ENCODE assay signal across 8 cellular contexts in the genomic region with DNA sequence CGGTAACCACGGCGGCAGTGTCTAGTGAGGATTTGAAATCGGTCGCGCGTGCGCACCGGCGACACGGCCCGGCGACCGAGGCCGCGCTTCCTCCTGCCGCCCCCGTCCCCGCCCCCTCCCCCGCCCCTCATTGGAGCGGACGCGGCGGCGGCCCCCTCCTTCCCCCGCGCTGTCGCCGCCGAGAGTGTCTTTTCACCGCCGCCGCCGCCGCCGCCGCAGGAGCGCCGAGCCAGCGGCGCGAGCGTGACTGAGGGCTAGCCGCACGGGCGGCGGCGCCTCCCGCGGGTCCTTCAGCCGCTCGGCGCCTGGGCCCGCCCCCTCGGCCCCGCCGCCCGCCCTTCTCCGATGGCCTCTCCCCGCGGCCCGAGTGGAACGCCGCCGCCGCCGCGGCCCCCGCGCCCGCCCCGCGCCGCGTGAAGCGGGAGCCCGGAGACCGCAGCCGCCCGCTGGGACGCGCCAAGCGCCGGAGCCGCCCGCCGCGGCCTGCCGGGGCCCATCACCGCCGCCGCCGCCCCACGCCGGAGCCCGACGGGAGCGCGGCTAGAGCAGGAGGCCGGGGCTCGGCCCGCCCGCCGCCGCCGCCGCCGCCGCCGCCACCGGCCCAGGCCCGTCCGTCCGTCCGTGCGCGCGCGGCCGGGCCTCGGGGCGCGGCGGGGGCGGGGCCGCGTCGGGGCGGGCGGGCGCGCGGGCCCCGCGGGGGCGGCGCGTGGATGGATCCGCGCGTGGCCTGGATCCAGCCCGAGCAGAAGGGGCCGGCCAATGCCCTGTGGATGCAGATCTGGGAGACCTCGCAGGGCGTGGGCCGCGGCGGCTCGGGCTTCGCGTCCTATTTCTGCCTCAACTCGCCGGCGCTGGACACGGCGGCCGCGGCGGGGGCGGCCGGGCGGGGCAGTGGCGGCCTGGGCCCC. TPM values are rescaled to one million over a fixed set of nuclear protein-coding genes. Genes with fewer than 3 reads are reported as not detected.
DNase-seq lines count a peak whose midpoint lies in the region; ATAC-seq, FAIRE-seq and TF ChIP-seq lines count a peak whose summit lies in the region.

A gene (plus strand): TSS at position 159 of the 908 bp plus-strand sequence. CDS start 552 bp downstream, at position 711.

- H3K27ac Mint-ChIP-seq in activated CD8-positive, alpha-beta T cell treated with anti-CD3 and anti-CD28 coated beads, Interleukin-2, amount 10 ng/mL, durations not matched to agents 7 days and 5 days = peak within 1 kb of the TSS; percentile 94
- peak within 1 kb of the TSS; percentile 94 for H3K27ac Mint-ChIP-seq in neural crest cell (ENCODE audit: unreplicated experiment)

- TF ChIP-seq POLR2A in GM12891 (IDR thresholded peaks at IDR 0.05; ENCODE audit: low read depth, low read length) = no peak

- H3K36me3 Mint-ChIP-seq in activated CD8-positive, alpha-beta T cell treated with anti-CD3 and anti-CD28 coated beads, Interleukin-2, amount 10 ng/mL, durations not matched to agents 7 days and 5 days (ENCODE audit: low read depth) = peaks cover 32% of the 10 kb centered on the region
- H3K36me3 Mint-ChIP-seq in neural crest cell (ENCODE audit: low read depth) = peaks cover 2% of the 10 kb centered on the region

- no peaks in the 10 kb centered on the region for H3K27me3 Mint-ChIP-seq in activated CD8-positive, alpha-beta T cell treated with anti-CD3 and anti-CD28 coated beads, Interleukin-2, amount 10 ng/mL, durations not matched to agents 7 days and 5 days (ENCODE audit: low read depth)
- peaks cover 2% of the 10 kb centered on the region for H3K27me3 Mint-ChIP-seq in neural crest cell (ENCODE audit: low read depth)

- H3K9me3 Mint-ChIP-seq in activated CD8-positive, alpha-beta T cell treated with anti-CD3 and anti-CD28 coated beads, Interleukin-2, amount 10 ng/mL, durations not matched to agents 7 days and 5 days (ENCODE audit: insufficient read depth) = no peaks in the 10 kb centered on the region
- H3K9me3 Mint-ChIP-seq in neural crest cell = no peaks in the 10 kb centered on the region

- POLR2A ChIA-PET in activated CD8-positive, alpha-beta T cell treated with anti-CD3 and anti-CD28 coated beads, Interleukin-2, amount 10 ng/mL, durations not matched to agents 7 days and 5 days (lab: Charles Lee) = interaction anchor here (1.0 to 2.8 kb wide), 4 partner anchors 15 to 1291 kb away, joined by 3 to 24 read pairs (median 4); a partner anchor contains a TSS

- H3K4me3 Mint-ChIP-seq in activated CD8-positive, alpha-beta T cell treated with anti-CD3 and anti-CD28 coated beads, Interleukin-2, amount 10 ng/mL, durations not matched to agents 7 days and 5 days = peak within 1 kb of the TSS; percentile 86
- H3K4me3 Mint-ChIP-seq in neural crest cell = peak within 1 kb of the TSS; percentile 94

- H3K4me3 ChIP-seq in AG10803 (ENCODE audit: low read length) = peak within 1 kb of the TSS; percentile 74
- H3K4me3 ChIP-seq in foreskin fibroblast (ENCODE audit: low read depth in 1 of 2, low read length in 2 of 2) = peak within 1 kb of the TSS; percentile 78 to 83

- DNase-seq in AG10803 (ENCODE audit: low read depth) (peak; percentile 27), foreskin fibroblast (peak in 1 of 2 donors; percentile 54), neural crest cell (ENCODE audit: low read depth, low spot score) (no peak), NCI-H524 treated with DMSO at 0.1 percent for 48 hours (lab: John Stamatoyannopoulos, UW) (no peak), GM12891 (ENCODE audit: insufficient read length, low spot score) (no peak)
- peak; percentile 32 for DNase-seq in activated CD8-positive, alpha-beta T cell treated with anti-CD3 and anti-CD28 coated beads, Interleukin-2, amount 10 ng/mL, durations not matched to agents 7 days and 5 days

- FAIRE-seq in GM12891 (lab: Jason Lieb, UNC) = no peak

- H3K4me1 Mint-ChIP-seq in activated CD8-positive, alpha-beta T cell treated with anti-CD3 and anti-CD28 coated beads, Interleukin-2, amount 10 ng/mL, durations not matched to agents 7 days and 5 days (ENCODE audit: low read depth) = peaks cover 45% of the 10 kb centered on the region
- peaks cover 55% of the 10 kb centered on the region for H3K4me1 Mint-ChIP-seq in neural crest cell

- CTCF ChIA-PET in activated CD8-positive, alpha-beta T cell treated with anti-CD3 and anti-CD28 coated beads, Interleukin-2, amount 10 ng/mL, durations not matched to agents 7 days and 5 days (lab: Charles Lee) = interaction anchor here (1.7 kb wide), 1 partner anchor 9 kb away, joined by 5 read pairs; no protein-coding TSS in a partner anchor

- TF ChIP-seq CTCF in AG10803 (conservative IDR thresholded peaks at IDR 0.05; ENCODE audit: low read length) (no peak), foreskin fibroblast (IDR thresholded peaks at IDR 0.05; ENCODE audit: low read depth, low read length) (no peak), neural crest cell (conservative IDR thresholded peaks at IDR 0.05) (no peak)

- ATAC-seq in GM18873 (IDR thresholded peaks at IDR 0.05; ENCODE audit: low FRiP score, unreplicated experiment) (peak; percentile 34), HG03457 (IDR thresholded peaks at IDR 0.05; ENCODE audit: unreplicated experiment) (peak; percentile 3)
- ATAC-seq in activated CD8-positive, alpha-beta T cell treated with anti-CD3 and anti-CD28 coated beads, Interleukin-2, amount 10 ng/mL, durations not matched to agents 7 days and 5 days = peak; percentile 41

TF ChIP-seq in GM12891, 5 proteins besides CTCF, POLR2A, EP300 and RAD21:
- TF ChIP-seq POLR2AphosphoS5 (IDR thresholded peaks at IDR 0.05; ENCODE audit: low read depth, low read length) = no peak
- TF ChIP-seq POU2F2 (IDR thresholded peaks at IDR 0.05; ENCODE audit: low read depth, low read length) = no peak
- TF ChIP-seq SPI1 (IDR thresholded peaks at IDR 0.05; ENCODE audit: low read depth, low read length) = no peak
- TF ChIP-seq PAX5 (IDR thresholded peaks at IDR 0.05; ENCODE audit: insufficient read depth, low read length, severe bottlenecking) = no peak
- TF ChIP-seq TAF1 (IDR thresholded peaks at IDR 0.05; ENCODE audit: low read depth, low read length) = no peak

RNA-seq across cellular contexts. Expression of the gene that starts here (rescaled TPM):
- total RNA-seq in activated CD8-positive, alpha-beta T cell treated with anti-CD3 and anti-CD28 coated beads, Interleukin-2, amount 10 ng/mL, durations not matched to agents 7 days and 5 days = 10 to 100 TPM; 43.1 to 45.5 TPM
- total RNA-seq in neural crest cell = 39.3 and 41.2 TPM in 2 replicates
- 12.5 TPM for polyA plus RNA-seq in GM12891 (2012; ENCODE audit: low read depth, missing spikeins)

Comparison
In these comparisons a context has a peak if more than half of its experiments do, and no peak if none do; other contexts are left out.
1. DNase-seq: peak in AG10803 (single experiment) and activated CD8-positive, alpha-beta T cell treated with anti-CD3 and anti-CD28 coated beads, Interleukin-2, amount 10 ng/mL, durations not matched to agents 7 days and 5 days (single experiment); none in neural crest cell (single experiment), NCI-H524 treated with DMSO at 0.1 percent for 48 hours (single experiment) and GM12891 (single experiment).
2. Peak in every context shown above with its lines, with median percentiles within 50 percentile points of each other: ATAC-seq.